ENCODE assay signal across 8 cellular contexts in genomic region chr11:66020618-66021357, GRCh38. TPM values are rescaled to one million over a fixed set of nuclear protein-coding genes. Genes with fewer than 3 reads are reported as not detected.
DNase-seq lines count a peak whose midpoint lies in the region; ATAC-seq and FAIRE-seq lines count a peak whose summit lies in the region.
"Had no signal": no experiment of that assay in that cellular context is flagged by ENCODE, and none has a peak within 500 bp of the region (broad histone marks: within the 10 kb centered on the region; RNA-seq: fewer than 3 reads in every experiment).

No MANE protein-coding gene starts in this region.

- H3K4me2 ChIP-seq in skeletal muscle satellite cell (ENCODE audit: low read length) = peak overlapping the region; percentile 70

- peaks cover 43% of the 10 kb centered on the region for H3K4me1 ChIP-seq in skeletal muscle satellite cell (ENCODE audit: control insufficient read depth, insufficient read depth, low read length)

- H3K9ac ChIP-seq in skeletal muscle satellite cell (ENCODE audit: low read depth, low read length) = peak overlapping the region; percentile 56

- ATAC-seq in HG03135 (IDR thresholded peaks at IDR 0.05; ENCODE audit: unreplicated experiment) (no peak), GM19397 (IDR thresholded peaks at IDR 0.05; ENCODE audit: unreplicated experiment) (no peak)

- peak; percentile 62 for FAIRE-seq in RCC 7860 (lab: Jason Lieb, UNC)
- FAIRE-seq: colon had no signal

- DNase-seq in HCEC 1CT (peak; percentile 81), RCC 7860 (ENCODE audit: low spot score) (peak; percentile 75), dermis microvascular lymphatic vessel endothelial cell (ENCODE audit: low read depth in 2 of 2) (peak; percentile 43 to 88), NCI-H1694 treated with DMSO at 0.1 percent for 48 hours (lab: John Stamatoyannopoulos, UW) (no peak)

- H3K27me3 ChIP-seq in skeletal muscle satellite cell (ENCODE audit: control insufficient read depth, insufficient read depth, low read length) = no peaks in the 10 kb centered on the region

- H3K9me3 ChIP-seq in skeletal muscle satellite cell (replicated peaks; ENCODE audit: low read length) = no peaks in the 10 kb centered on the region

- H3K36me3 ChIP-seq in skeletal muscle satellite cell (ENCODE audit: insufficient read depth, low read length) = no peaks in the 10 kb centered on the region

- H3K4me3 ChIP-seq in skeletal muscle satellite cell (ENCODE audit: low read length) = peak overlapping the region; percentile 41

RNA-seq across cellular contexts. Expression of gene CATSPER1, which starts 5.5 kb away (rescaled TPM):
- 0.13 TPM in 1 of 2 replicates, not detected in the other for total RNA-seq in dermis microvascular lymphatic vessel endothelial cell
- 0.44 and 1.0 TPM in 2 replicates for total RNA-seq in skeletal muscle satellite cell (2012; rRNA removed)

RNA-seq across cellular contexts. Expression of gene CST6, which starts 9.0 kb away (rescaled TPM):
- 0.38 and 0.64 TPM in 2 replicates for total RNA-seq in dermis microvascular lymphatic vessel endothelial cell
- 0.76 and 1.3 TPM in 2 replicates for total RNA-seq in skeletal muscle satellite cell (2012; rRNA removed)

RNA-seq across cellular contexts. Expression of gene BANF1, which starts 18.5 kb away (rescaled TPM):
- 16.7 and 20.4 TPM in 2 replicates for total RNA-seq in dermis microvascular lymphatic vessel endothelial cell
- 23.1 and 36.3 TPM in 2 replicates for total RNA-seq in skeletal muscle satellite cell (2012; rRNA removed)

RNA-seq across cellular contexts. Expression of gene EIF1AD, which starts 18.8 kb away (rescaled TPM):
- total RNA-seq in dermis microvascular lymphatic vessel endothelial cell = 21.7 and 29.7 TPM in 2 replicates
- total RNA-seq in skeletal muscle satellite cell (2012; rRNA removed) = 29.2 and 29.9 TPM in 2 replicates

RNA-seq across cellular contexts. Expression of gene GAL3ST3, which starts 28.2 kb away (rescaled TPM):
- 0.26 and 0.38 TPM in 2 replicates for total RNA-seq in dermis microvascular lymphatic vessel endothelial cell
- total RNA-seq in skeletal muscle satellite cell (2012; rRNA removed) = not detected in 2 replicates
